ENCODE assay signal across 8 cellular contexts in the genomic region with DNA sequence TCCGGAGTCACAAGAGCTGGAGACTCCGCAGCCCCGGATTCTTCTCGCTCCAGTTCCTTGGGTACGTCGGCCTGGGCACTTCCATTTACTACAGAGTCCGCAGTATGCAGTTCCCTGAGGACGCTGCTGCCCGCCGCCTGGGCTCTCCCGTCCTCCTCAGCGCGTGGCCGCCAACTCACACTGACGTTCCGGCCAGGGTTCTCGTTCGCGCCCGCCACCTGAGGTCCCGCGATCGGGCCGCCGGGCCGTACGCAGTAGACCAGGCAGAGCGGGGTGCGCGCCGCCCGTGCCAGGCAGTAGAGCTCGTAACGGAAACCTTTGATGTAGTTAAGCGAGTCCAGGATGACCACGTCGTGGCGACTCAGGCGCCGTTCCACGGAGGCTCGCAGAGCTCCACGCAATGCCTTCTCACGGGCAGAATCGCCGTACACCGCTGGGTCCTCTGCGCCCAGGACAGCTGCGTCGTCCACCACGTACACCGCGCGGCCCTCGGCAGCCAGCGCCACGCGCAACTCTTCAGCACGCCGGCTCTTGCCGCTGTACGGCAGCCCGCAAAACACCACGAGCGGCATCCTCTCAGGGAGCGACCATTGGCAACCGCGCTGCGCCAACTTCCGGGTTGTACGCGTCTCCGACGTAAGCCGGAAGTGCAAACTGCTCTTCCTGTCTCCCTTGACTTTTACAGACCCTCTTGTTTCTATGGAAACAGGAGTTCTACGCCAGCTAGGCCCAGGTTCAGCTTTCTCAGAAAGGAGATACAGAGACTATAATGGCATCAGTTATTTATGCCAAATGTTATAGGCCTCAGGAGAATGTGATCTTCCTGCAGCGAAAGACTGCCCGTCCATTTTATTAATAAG. TPM values are rescaled to one million over a fixed set of nuclear protein-coding genes. Genes with fewer than 3 reads are reported as not detected.
DNase-seq lines count a peak whose midpoint lies in the region; ATAC-seq and TF ChIP-seq lines count a peak whose summit lies in the region.

A gene with protein sequence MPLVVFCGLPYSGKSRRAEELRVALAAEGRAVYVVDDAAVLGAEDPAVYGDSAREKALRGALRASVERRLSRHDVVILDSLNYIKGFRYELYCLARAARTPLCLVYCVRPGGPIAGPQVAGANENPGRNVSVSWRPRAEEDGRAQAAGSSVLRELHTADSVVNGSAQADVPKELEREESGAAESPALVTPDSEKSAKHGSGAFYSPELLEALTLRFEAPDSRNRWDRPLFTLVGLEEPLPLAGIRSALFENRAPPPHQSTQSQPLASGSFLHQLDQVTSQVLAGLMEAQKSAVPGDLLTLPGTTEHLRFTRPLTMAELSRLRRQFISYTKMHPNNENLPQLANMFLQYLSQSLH (minus strand): TSS at position 621 of the 860 bp plus-strand sequence. CDS start 49 bp downstream, at position 572.

- DNase-seq in Daoy (ENCODE audit: low read depth) (peak; percentile 91), GOT3 (lab: John Stamatoyannopoulos, UW) (peak; percentile 59), LHCN-M2 (ENCODE audit: low read depth) (peak; percentile 90), RPMI8226 (peak; percentile 96), fibroblast of lung (ENCODE audit: low read depth in 2 of 2) (peak; percentile 93)
- DNase-seq in activated T-helper 1 cell treated with anti-CD3 and anti-CD28 coated beads, Interleukin-2, amount 50 U/mL, for 16 hours (ENCODE audit: low read depth in 1 of 2, low spot score in 1 of 2): peak; percentile 78 to 80
- DNase-seq in naive thymus-derived CD4-positive, alpha-beta T cell: peak; percentile 72 to 92 (median 89)
- DNase-seq in stimulated activated naive B cell treated with anti-CD40 and anti-IgM and Interleukin-4, amounts not matched to agents 10 μg/mL and 1 μg/mL and 100 μg/mL, for 72 hours: peak; percentile 80

- H3K4me3 ChIP-seq in fibroblast of lung (replicated peaks in 1 of 4; ENCODE audit: control extremely low read depth in 1 of 4, insufficient read depth in 1 of 4, low read depth in 3 of 4, low read length in 4 of 4): peak within 1 kb of the TSS; percentile 59 to 90 (median 82)
- H3K4me3 ChIP-seq in naive thymus-derived CD4-positive, alpha-beta T cell (ENCODE audit: low read length): peak within 1 kb of the TSS; percentile 94

- peaks cover 0 to 29% (median 4%) of the 10 kb centered on the region in 5 donors for H3K36me3 Mint-ChIP-seq in naive thymus-derived CD4-positive, alpha-beta T cell
- peaks cover 25 to 44% of the 10 kb centered on the region in 2 donors for H3K36me3 Mint-ChIP-seq in stimulated activated naive B cell treated with anti-CD40 and anti-IgM and Interleukin-4, amounts not matched to agents 10 μg/mL and 1 μg/mL and 100 μg/mL, for 72 hours

- no peaks in the 10 kb centered on the region for H4K20me1 ChIP-seq in fibroblast of lung (ENCODE audit: control insufficient read depth, extremely low read depth, insufficient read depth, low read length)

- peaks cover 18 to 52% (median 38%) of the 10 kb centered on the region in 7 donors for H3K4me1 Mint-ChIP-seq in naive thymus-derived CD4-positive, alpha-beta T cell
- H3K4me1 Mint-ChIP-seq in stimulated activated naive B cell treated with anti-CD40 and anti-IgM and Interleukin-4, amounts not matched to agents 10 μg/mL and 1 μg/mL and 100 μg/mL, for 72 hours: peaks cover 16 to 35% of the 10 kb centered on the region in 2 donors

- peak within 1 kb of the TSS; percentile 97 for H3K9ac ChIP-seq in fibroblast of lung (ENCODE audit: insufficient read depth, low read length)

- intact Hi-C loops in naive thymus-derived CD4-positive, alpha-beta T cell (cut with micrococcal nuclease): loop anchor here (1.0 to 5.0 kb wide), 7 partner anchors 23 to 416 kb away; partner anchors contain the start of genes BTF3L4 (in 2 of the 2), CC2D1B (in 1 of the 2), NRDC (in 1 of the 2) and ORC1 (in 1 of the 2)

- peak within 1 kb of the TSS; percentile 96 for H3K27ac ChIP-seq in fibroblast of lung (ENCODE audit: insufficient read depth, low read length)
- H3K27ac ChIP-seq in naive thymus-derived CD4-positive, alpha-beta T cell (ENCODE audit: low read depth, low read length): peak within 1 kb of the TSS; percentile 73

- CTCF ChIA-PET in naive thymus-derived CD4-positive, alpha-beta T cell (lab: Charles Lee): no interaction called here

- peak within 1 kb of the TSS; percentile 93 for H3K4me2 ChIP-seq in fibroblast of lung (ENCODE audit: extremely low read depth, insufficient read depth, low read length)

- H3K9me3 Mint-ChIP-seq in naive thymus-derived CD4-positive, alpha-beta T cell: no peaks in the 10 kb centered on the region
- no peaks in the 10 kb centered on the region for H3K9me3 Mint-ChIP-seq in stimulated activated naive B cell treated with anti-CD40 and anti-IgM and Interleukin-4, amounts not matched to agents 10 μg/mL and 1 μg/mL and 100 μg/mL, for 72 hours

- peaks cover 25% of the 10 kb centered on the region for H3K79me2 ChIP-seq in fibroblast of lung (ENCODE audit: control insufficient read depth, insufficient read depth, low read length)

- TF ChIP-seq CTCF in fibroblast of lung (conservative IDR thresholded peaks at IDR 0.05 in 1 of 2, IDR thresholded peaks at IDR 0.05 in 1 of 2; ENCODE audit: low read depth in 1 of 2, low read length in 2 of 2): no peak

- H3K27me3 ChIP-seq in fibroblast of lung (ENCODE audit: control insufficient read depth, insufficient read depth, low read length): no peaks in the 10 kb centered on the region
- H3K27me3 ChIP-seq in naive thymus-derived CD4-positive, alpha-beta T cell (ENCODE audit: control insufficient read depth in 2 of 2, insufficient read depth in 2 of 2, low read length in 2 of 2): no peaks in the 10 kb centered on the region

- peak within 1 kb of the TSS; percentile 91 to 96 (median 93) for H3K4me3 Mint-ChIP-seq in naive thymus-derived CD4-positive, alpha-beta T cell
- H3K4me3 Mint-ChIP-seq in stimulated activated naive B cell treated with anti-CD40 and anti-IgM and Interleukin-4, amounts not matched to agents 10 μg/mL and 1 μg/mL and 100 μg/mL, for 72 hours: peak within 1 kb of the TSS; percentile 93 to 95

- peak within 1 kb of the TSS; percentile 92 to 97 (median 96) for H3K27ac Mint-ChIP-seq in naive thymus-derived CD4-positive, alpha-beta T cell
- H3K27ac Mint-ChIP-seq in stimulated activated naive B cell treated with anti-CD40 and anti-IgM and Interleukin-4, amounts not matched to agents 10 μg/mL and 1 μg/mL and 100 μg/mL, for 72 hours: peak within 1 kb of the TSS; percentile 99

- H3K9me3 ChIP-seq in fibroblast of lung (ENCODE audit: control insufficient read depth, insufficient read depth, low read depth, low read length): no peaks in the 10 kb centered on the region
- no peaks in the 10 kb centered on the region for H3K9me3 ChIP-seq in naive thymus-derived CD4-positive, alpha-beta T cell (ENCODE audit: control insufficient read depth in 2 of 3, low read length in 3 of 3)

- H3K27me3 Mint-ChIP-seq in naive thymus-derived CD4-positive, alpha-beta T cell: no peaks in the 10 kb centered on the region
- no peaks in the 10 kb centered on the region for H3K27me3 Mint-ChIP-seq in stimulated activated naive B cell treated with anti-CD40 and anti-IgM and Interleukin-4, amounts not matched to agents 10 μg/mL and 1 μg/mL and 100 μg/mL, for 72 hours

- no peaks in the 10 kb centered on the region for H3K36me3 ChIP-seq in fibroblast of lung (ENCODE audit: control insufficient read depth, insufficient read depth, low read length)
- H3K36me3 ChIP-seq in naive thymus-derived CD4-positive, alpha-beta T cell (ENCODE audit: control insufficient read depth in 2 of 3, insufficient read depth in 3 of 3, low read length in 3 of 3): peaks cover 0 to 16% (median 5%) of the 10 kb centered on the region in 3 experiments

- peak; percentile 95 for ATAC-seq in naive thymus-derived CD4-positive, alpha-beta T cell
- ATAC-seq in stimulated activated naive B cell treated with anti-CD40 and anti-IgM and Interleukin-4, amounts not matched to agents 10 μg/mL and 1 μg/mL and 100 μg/mL, for 72 hours (replicated peaks): peak; percentile 95 to 96

- H2AFZ ChIP-seq in fibroblast of lung (ENCODE audit: low read length): peak within 1 kb of the TSS; percentile 91

- H3K4me1 ChIP-seq in fibroblast of lung (ENCODE audit: control insufficient read depth, extremely low read depth, insufficient read depth, low read length): peaks cover 7% of the 10 kb centered on the region
- peaks cover 20 to 22% of the 10 kb centered on the region in 2 donors for H3K4me1 ChIP-seq in naive thymus-derived CD4-positive, alpha-beta T cell (ENCODE audit: control insufficient read depth in 2 of 2, insufficient read depth in 2 of 2, low read length in 2 of 2)

- POLR2A ChIA-PET in naive thymus-derived CD4-positive, alpha-beta T cell (lab: Charles Lee): interaction anchor here (0.7 to 4.0 kb wide), 15 partner anchors 8 to 670 kb away, joined by 3 to 43 read pairs (median 4); partner anchors contain the start of genes BTF3L4, NRDC, ORC1 and PRPF38A

RNA-seq across cellular contexts. Expression of the gene that starts here (rescaled TPM):
- 23.2 and 29.4 TPM in 2 replicates for total RNA-seq in Daoy (2014; rRNA removed; shearing (Covaris generic))
- 17.8 and 21.0 TPM in 2 replicates for total RNA-seq in LHCN-M2 (2014; rRNA removed)
- polyA plus RNA-seq in LHCN-M2 (2012): 12.7 TPM
- total RNA-seq in fibroblast of lung: 6.9 and 7.8 TPM in 2 replicates
- 11.8 and 14.5 TPM in 2 replicates for polyA plus RNA-seq in fibroblast of lung
- polyA plus RNA-seq in fibroblast of lung (2012): 10.7 and 15.4 TPM in 2 replicates
- polyA minus RNA-seq in fibroblast of lung (ENCODE audit: low replicate concordance): 4.4 and 7.1 TPM in 2 replicates
- total RNA-seq in naive thymus-derived CD4-positive, alpha-beta T cell: 10 to 100 TPM; 14.5 to 23.5 (median 16.5) TPM
- polyA plus RNA-seq in naive thymus-derived CD4-positive, alpha-beta T cell: 10 to 100 TPM; 29.9 to 39.4 TPM

Comparison
In these comparisons a context has a peak if more than half of its experiments do, and no peak if none do; other contexts are left out.
1. Peak in every context shown above with its lines: DNase-seq, ATAC-seq, H3K4me3 ChIP-seq and H3K27ac ChIP-seq.